ENCODE assay signal across 26 cellular contexts in genomic region chr3:72727207-72727606, GRCh38.
DNase-seq lines count a peak whose midpoint lies in the region; ATAC-seq, FAIRE-seq and TF ChIP-seq lines count a peak whose summit lies in the region.
"Had no signal": no experiment of that assay in that cellular context is flagged by ENCODE, and none has a peak within 500 bp of the region (broad histone marks: within the 10 kb centered on the region; RNA-seq: fewer than 3 reads in every experiment).

No MANE protein-coding gene starts in this region.

- H3K4me3 ChIP-seq in endothelial cell of umbilical vein (replicated peaks in 1 of 3; ENCODE audit: insufficient read depth in 1 of 3, low read depth in 1 of 3, low read length in 3 of 3): no peak overlapping the region

- H3K79me2 ChIP-seq in endothelial cell of umbilical vein (ENCODE audit: control insufficient read depth, insufficient read depth, low read length): no peaks in the 10 kb centered on the region

- peaks cover 8% of the 10 kb centered on the region for H3K4me1 ChIP-seq in endothelial cell of umbilical vein (ENCODE audit: control insufficient read depth, extremely low read depth, insufficient read depth, low read length)

- H3K9ac ChIP-seq in endothelial cell of umbilical vein (replicated peaks; ENCODE audit: extremely low read depth, insufficient read depth, low read length): no peak overlapping the region

- H3K4me1 Mint-ChIP-seq in activated CD4-positive, alpha-beta T cell treated with anti-CD3 and anti-CD28 coated beads, Interleukin-2, amount 10 ng/mL, durations not matched to agents 24 days and 14 days: peaks cover 9% of the 10 kb centered on the region
- no peaks in the 10 kb centered on the region for H3K4me1 Mint-ChIP-seq in effector memory CD8-positive, alpha-beta T cell (ENCODE audit: low read depth in 2 of 2)
- H3K4me1 Mint-ChIP-seq: B cell had no signal

- H3K27ac Mint-ChIP-seq in activated CD4-positive, alpha-beta T cell treated with anti-CD3 and anti-CD28 coated beads, Interleukin-2, amount 10 ng/mL, durations not matched to agents 24 days and 14 days: peak overlapping the region; percentile 46
- H3K27ac Mint-ChIP-seq in effector memory CD8-positive, alpha-beta T cell: no peak overlapping the region
- H3K27ac Mint-ChIP-seq: B cell; CD8-positive, alpha-beta T cell had no signal

- H3K36me3 ChIP-seq in endothelial cell of umbilical vein (ENCODE audit: control insufficient read depth in 2 of 2, extremely low read depth in 1 of 2, insufficient read depth in 2 of 2, low read length in 2 of 2): no peaks in the 10 kb centered on the region

- H3K4me2 ChIP-seq in endothelial cell of umbilical vein (ENCODE audit: insufficient read depth, low read length): peak overlapping the region; percentile 56

- H3K4me3 Mint-ChIP-seq in activated CD4-positive, alpha-beta T cell treated with anti-CD3 and anti-CD28 coated beads, Interleukin-2, amount 10 ng/mL, durations not matched to agents 24 days and 14 days: no peak overlapping the region
- H3K4me3 Mint-ChIP-seq in effector memory CD8-positive, alpha-beta T cell: no peak overlapping the region
- H3K4me3 Mint-ChIP-seq: B cell; CD8-positive, alpha-beta T cell had no signal

- H3K9me3 Mint-ChIP-seq in activated CD4-positive, alpha-beta T cell treated with anti-CD3 and anti-CD28 coated beads, Interleukin-2, amount 10 ng/mL, durations not matched to agents 24 days and 14 days: no peaks in the 10 kb centered on the region
- no peaks in the 10 kb centered on the region for H3K9me3 Mint-ChIP-seq in effector memory CD8-positive, alpha-beta T cell
- H3K9me3 Mint-ChIP-seq: CD8-positive, alpha-beta T cell had no signal

- no peak for TF ChIP-seq CTCF in endothelial cell of umbilical vein (IDR thresholded peaks at IDR 0.05; ENCODE audit: extremely low read depth in 1 of 2, insufficient read depth in 1 of 2, low read depth in 1 of 2, low read length in 2 of 2)

- no peak for TF ChIP-seq POLR2A in endothelial cell of umbilical vein (IDR thresholded peaks at IDR 0.05; ENCODE audit: low read depth, low read length)
- no peak for TF ChIP-seq POLR2A in H54 (IDR thresholded peaks at IDR 0.05; ENCODE audit: low read depth, low read length)

- H4K20me1 ChIP-seq in endothelial cell of umbilical vein (replicated peaks; ENCODE audit: control insufficient read depth, extremely low read depth, insufficient read depth, low read length): no peaks in the 10 kb centered on the region

- no peaks in the 10 kb centered on the region for H3K27me3 Mint-ChIP-seq in activated CD4-positive, alpha-beta T cell treated with anti-CD3 and anti-CD28 coated beads, Interleukin-2, amount 10 ng/mL, durations not matched to agents 24 days and 14 days
- H3K27me3 Mint-ChIP-seq in effector memory CD8-positive, alpha-beta T cell: peaks cover 0 to 10% of the 10 kb centered on the region in 2 donors

- no peak overlapping the region for H3K27ac ChIP-seq in endothelial cell of umbilical vein (ENCODE audit: insufficient read depth, low read depth, low read length)
- H3K27ac ChIP-seq: 22Rv1, C4-2B had no signal

- no peak for ATAC-seq in GM21447 (IDR thresholded peaks at IDR 0.05; ENCODE audit: unreplicated experiment)
- no peak for ATAC-seq in effector memory CD8-positive, alpha-beta T cell (replicated peaks)
- ATAC-seq: CD8-positive, alpha-beta T cell had no signal

- dilution Hi-C loops in endothelial cell of umbilical vein (cut with MboI; ENCODE audit: extremely low pct_ligation_motif_present, low sequenced_read_pairs): no loop called here

- intact Hi-C loops in activated CD4-positive, alpha-beta T cell treated with anti-CD3 and anti-CD28 coated beads, Interleukin-2, amount 10 ng/mL, durations not matched to agents 24 days and 14 days (cut with micrococcal nuclease): no loop called here
- intact Hi-C loops in endothelial cell of umbilical vein (cut with micrococcal nuclease): no loop called here

- CTCF ChIA-PET in endothelial cell of umbilical vein (lab: Charles Lee): interaction anchor here (1.0 kb wide), 1 partner anchor 62 kb away, joined by 3 read pairs; no protein-coding TSS in a partner anchor

- no peaks in the 10 kb centered on the region for H3K9me1 ChIP-seq in endothelial cell of umbilical vein (replicated peaks; ENCODE audit: control insufficient read depth, extremely low read depth, insufficient read depth, low read length)

- H3K9me3 ChIP-seq in endothelial cell of umbilical vein (replicated peaks; ENCODE audit: control insufficient read depth, insufficient read depth, low read length): no peaks in the 10 kb centered on the region

- DNase-seq in activated CD4-positive, alpha-beta T cell treated with anti-CD3 and anti-CD28 coated beads, Interleukin-2, amount 10 ng/mL, durations not matched to agents 24 days and 14 days: no peak
- no peak for DNase-seq in activated CD4-positive, alpha-beta T cell treated with anti-CD3 and anti-CD28 coated beads, Interleukin-2, amount 50 U/mL, for 48 hours
- DNase-seq in endothelial cell of umbilical vein (ENCODE audit: low read depth, low spot score) (peak; percentile 72), mesenteric fat pad (ENCODE audit: low spot score) (peak; percentile 41), H54 (ENCODE audit: insufficient read length, low spot score) (no peak), Kasumi-1 (lab: John Stamatoyannopoulos, UW) (no peak)
- no peak for DNase-seq in effector memory CD8-positive, alpha-beta T cell
- DNase-seq: CD8-positive, alpha-beta T cell; DMS 273 treated with DMSO at 0.1 percent for 48 hours; DMS79; GF-D8; H7; Karpas-422; NCI-H1092 treated with DMSO at 0.1 percent for 48 hours; NCI-H1436; NCI-H187; NCI-H524 treated with DMSO at 0.1 percent for 48 hours; NCI-H774; SIG-M5 had no signal

- POLR2A ChIA-PET in endothelial cell of umbilical vein (lab: Charles Lee): no interaction called here

- peak; percentile 64 for FAIRE-seq in endothelial cell of umbilical vein (lab: Jason Lieb, UNC)
- no peak for FAIRE-seq in H54 (lab: Jason Lieb, UNC)
- FAIRE-seq: GM12892, GM19239, RCC 7860 had no signal

- no peaks in the 10 kb centered on the region for H3K36me3 Mint-ChIP-seq in activated CD4-positive, alpha-beta T cell treated with anti-CD3 and anti-CD28 coated beads, Interleukin-2, amount 10 ng/mL, durations not matched to agents 24 days and 14 days (ENCODE audit: low read depth)
- H3K36me3 Mint-ChIP-seq in effector memory CD8-positive, alpha-beta T cell (ENCODE audit: insufficient read depth): no peaks in the 10 kb centered on the region
- H3K36me3 Mint-ChIP-seq: CD8-positive, alpha-beta T cell had no signal

- H2AFZ ChIP-seq in endothelial cell of umbilical vein (ENCODE audit: low read depth, low read length): no peak overlapping the region

- no peaks in the 10 kb centered on the region for H3K27me3 ChIP-seq in endothelial cell of umbilical vein (ENCODE audit: control insufficient read depth in 2 of 2, insufficient read depth in 2 of 2, low read length in 2 of 2)

- no TSS peak for BruUV-seq in endothelial cell of umbilical vein (replicated peaks; lab: Mats Ljungman, UMichigan)

TF ChIP-seq in endothelial cell of umbilical vein, 7 proteins besides CTCF, POLR2A, EP300 and RAD21:
- TF ChIP-seq EZH2 (IDR thresholded peaks at IDR 0.05; ENCODE audit: borderline replicate concordance, low read depth, low read length, severe bottlenecking) (no peak), POLR2AphosphoS5 (IDR thresholded peaks at IDR 0.05; ENCODE audit: insufficient read depth, low read depth, low read length) (no peak), GATA2 (IDR thresholded peaks at IDR 0.05; ENCODE audit: insufficient read depth, insufficient read length, low read depth, low read length) (peak; percentile 16), MYC (IDR thresholded peaks at IDR 0.05; ENCODE audit: low read depth, low read length) (no peak), FOS (IDR thresholded peaks at IDR 0.05; ENCODE audit: borderline replicate concordance, insufficient read depth, low read length) (no peak)

Comparison
In these comparisons a context has a peak if more than half of its experiments do, and no peak if none do; other contexts are left out.
1. DNase-seq: peak in endothelial cell of umbilical vein (single experiment) and mesenteric fat pad (single experiment); none in activated CD4-positive, alpha-beta T cell treated with anti-CD3 and anti-CD28 coated beads, Interleukin-2, amount 10 ng/mL, durations not matched to agents 24 days and 14 days (single experiment), activated CD4-positive, alpha-beta T cell treated with anti-CD3 and anti-CD28 coated beads, Interleukin-2, amount 50 U/mL, for 48 hours (0 of 2), H54 (single experiment), Kasumi-1 (0 of 2) and effector memory CD8-positive, alpha-beta T cell (0 of 3).